11 cellular contexts compared by ENCODE assay signal in the genomic region with DNA sequence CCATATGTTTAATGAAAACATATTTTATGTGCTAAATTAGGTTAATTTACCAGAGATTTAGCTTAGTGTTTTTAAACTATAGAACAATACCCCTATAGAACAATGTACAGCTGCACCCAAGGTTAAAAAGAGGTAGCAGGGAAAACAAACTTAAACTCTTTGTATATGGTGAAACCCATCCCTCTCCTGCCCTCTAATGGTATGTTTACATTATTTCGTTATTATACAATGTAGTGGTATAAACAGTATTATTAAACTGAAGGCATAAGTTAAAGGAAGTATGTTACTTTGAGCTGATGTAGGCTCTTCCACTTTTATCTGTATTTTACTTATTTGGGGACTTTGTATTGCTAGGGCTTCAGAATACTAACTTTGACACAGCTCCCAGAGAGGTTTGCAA. TPM values are rescaled to one million over a fixed set of nuclear protein-coding genes. Genes with fewer than 3 reads are reported as not detected.
DNase-seq lines count a peak whose midpoint lies in the region; ATAC-seq and TF ChIP-seq lines count a peak whose summit lies in the region.
"Had no signal": no experiment of that assay in that cellular context is flagged by ENCODE, and none has a peak within 500 bp of the region (broad histone marks: within the 10 kb centered on the region; RNA-seq: fewer than 3 reads in every experiment).

No MANE protein-coding gene starts in this region.

- H3K27ac ChIP-seq in GM23248, result no peak overlapping the region
- H3K27ac ChIP-seq in ascending aorta, result no peak overlapping the region
- H3K27ac ChIP-seq in uterus, result no peak overlapping the region
- H3K27ac ChIP-seq: skin epidermis had no signal

- in situ Hi-C loops in GM23248 (cut with MboI), result no loop called here

- H3K27ac Mint-ChIP-seq in Calu3 (ENCODE audit: unreplicated experiment) (no peak overlapping the region), endothelial cell (ENCODE audit: unreplicated experiment) (no peak overlapping the region)
- no peak overlapping the region for H3K27ac Mint-ChIP-seq in activated CD4-positive, alpha-beta T cell treated with anti-CD3 and anti-CD28 coated beads, Interleukin-2, amount 10 ng/mL, durations not matched to agents 7 days and 5 days

- H2AFZ ChIP-seq in GM23248, result no peak overlapping the region

- H3K4me3 Mint-ChIP-seq in Calu3 (ENCODE audit: low read depth, unreplicated experiment) (no peak overlapping the region), endothelial cell (ENCODE audit: unreplicated experiment) (no peak overlapping the region)
- no peak overlapping the region for H3K4me3 Mint-ChIP-seq in activated CD4-positive, alpha-beta T cell treated with anti-CD3 and anti-CD28 coated beads, Interleukin-2, amount 10 ng/mL, durations not matched to agents 7 days and 5 days
- H3K4me3 Mint-ChIP-seq: activated T-cell treated with anti-CD3 and anti-CD28 coated beads, Interleukin-2, amount 50 U/mL, for 4 hours had no signal

- DNase-seq in Calu3 (no peak), GM23248 (peak; percentile 24), NOMO-1 treated with DMSO at 0.1 percent for 48 hours (lab: John Stamatoyannopoulos, UW; ENCODE audit: unreplicated experiment) (peak; percentile 20), endothelial cell (ENCODE audit: low spot score) (no peak), ascending aorta (ENCODE audit: low spot score in 2 of 2) (no peak), uterus (no peak)
- no peak for DNase-seq in activated CD4-positive, alpha-beta T cell treated with anti-CD3 and anti-CD28 coated beads, Interleukin-2, amount 10 ng/mL, durations not matched to agents 7 days and 5 days
- DNase-seq: activated T-cell treated with anti-CD3 and anti-CD28 coated beads, Interleukin-2, amount 50 U/mL, for 4 hours; stimulated activated naive CD8-positive, alpha-beta T cell treated with anti-CD3 and anti-CD28 coated beads, Interleukin-15, Interleukin-2, amounts not matched to agents 100 U/mL and 50 U/mL, for 24 hours had no signal

- ATAC-seq in GM18909 (IDR thresholded peaks at IDR 0.05; ENCODE audit: poor library complexity, unreplicated experiment), result no peak
- ATAC-seq: activated T-cell treated with anti-CD3 and anti-CD28 coated beads, Interleukin-2, amount 50 U/mL, for 4 hours; stimulated activated naive CD8-positive, alpha-beta T cell treated with anti-CD3 and anti-CD28 coated beads, Interleukin-15, Interleukin-2, amounts not matched to agents 100 U/mL and 50 U/mL, for 24 hours had no signal

- H3K36me3 ChIP-seq in GM23248 (ENCODE audit: low read depth) (peaks cover 25% of the 10 kb centered on the region), ascending aorta (peaks cover 14 to 16% of the 10 kb centered on the region in 2 donors), uterus (no peaks in the 10 kb centered on the region)

- H3K4me2 ChIP-seq in GM23248 (ENCODE audit: unreplicated experiment), result no peak overlapping the region

- H3K36me3 Mint-ChIP-seq in Calu3 (ENCODE audit: insufficient read depth, unreplicated experiment) (peaks cover 5% of the 10 kb centered on the region), endothelial cell (ENCODE audit: low read depth, unreplicated experiment) (peaks cover 8% of the 10 kb centered on the region)
- no peaks in the 10 kb centered on the region for H3K36me3 Mint-ChIP-seq in activated CD4-positive, alpha-beta T cell treated with anti-CD3 and anti-CD28 coated beads, Interleukin-2, amount 10 ng/mL, durations not matched to agents 7 days and 5 days (ENCODE audit: low read depth)

- H3K27me3 ChIP-seq in GM23248 (replicated peaks; ENCODE audit: insufficient read depth) (no peaks in the 10 kb centered on the region), ascending aorta (no peaks in the 10 kb centered on the region), uterus (no peaks in the 10 kb centered on the region)

- no peak overlapping the region for H3K9ac ChIP-seq in GM23248

- H3K4me3 ChIP-seq in GM23248 (no peak overlapping the region), ascending aorta (no peak overlapping the region), uterus (no peak overlapping the region)
- H3K4me3 ChIP-seq: skin epidermis had no signal

- H3K9me3 Mint-ChIP-seq in Calu3 (ENCODE audit: low read depth, unreplicated experiment), result no peaks in the 10 kb centered on the region
- H3K9me3 Mint-ChIP-seq in endothelial cell (ENCODE audit: unreplicated experiment), result no peaks in the 10 kb centered on the region
- H3K9me3 Mint-ChIP-seq in activated CD4-positive, alpha-beta T cell treated with anti-CD3 and anti-CD28 coated beads, Interleukin-2, amount 10 ng/mL, durations not matched to agents 7 days and 5 days, result no peaks in the 10 kb centered on the region
- H3K9me3 Mint-ChIP-seq: activated T-cell treated with anti-CD3 and anti-CD28 coated beads, Interleukin-2, amount 50 U/mL, for 4 hours had no signal

- no peaks in the 10 kb centered on the region for H3K9me2 ChIP-seq in GM23248 (ENCODE audit: insufficient read depth)

- H3K79me2 ChIP-seq in GM23248 (ENCODE audit: insufficient read depth), result no peaks in the 10 kb centered on the region

- TF ChIP-seq CTCF in Calu3 (IDR thresholded peaks at IDR 0.05; ENCODE audit: unreplicated experiment) (peak; percentile 16), endothelial cell (IDR thresholded peaks at IDR 0.05; ENCODE audit: unreplicated experiment) (peak; percentile 14), ascending aorta (IDR thresholded peaks at IDR 0.05) (no peak), uterus (IDR thresholded peaks at IDR 0.05) (no peak)

- no peaks in the 10 kb centered on the region for H3K4me1 Mint-ChIP-seq in Calu3 (ENCODE audit: low read depth, unreplicated experiment)
- no peaks in the 10 kb centered on the region for H3K4me1 Mint-ChIP-seq in endothelial cell (ENCODE audit: unreplicated experiment)
- no peaks in the 10 kb centered on the region for H3K4me1 Mint-ChIP-seq in activated CD4-positive, alpha-beta T cell treated with anti-CD3 and anti-CD28 coated beads, Interleukin-2, amount 10 ng/mL, durations not matched to agents 7 days and 5 days

- POLR2A ChIA-PET in activated CD4-positive, alpha-beta T cell treated with anti-CD3 and anti-CD28 coated beads, Interleukin-2, amount 10 ng/mL, durations not matched to agents 7 days and 5 days (lab: Charles Lee), result no interaction called here

- intact Hi-C loops in Calu3 (cut with micrococcal nuclease; ENCODE audit: unreplicated experiment), result loop anchor here (5.0 kb wide), 1 partner anchor 124 kb away; no protein-coding TSS in a partner anchor
- intact Hi-C loops in ascending aorta (cut with DNase I), result loop anchor here (10.0 kb wide), 1 partner anchor 359 kb away; no protein-coding TSS in a partner anchor
- intact Hi-C loops in uterus (cut with DNase I; ENCODE audit: low total_unique reads), result no loop called here

- TF ChIP-seq POLR2A in uterus (IDR thresholded peaks at IDR 0.05), result no peak

- no peaks in the 10 kb centered on the region for H3K9me3 ChIP-seq in GM23248 (ENCODE audit: low read depth)
- H3K9me3 ChIP-seq in ascending aorta, result no peaks in the 10 kb centered on the region
- no peaks in the 10 kb centered on the region for H3K9me3 ChIP-seq in uterus

- CTCF ChIA-PET in Calu3 (lab: Charles Lee), result interaction anchor here (0.6 to 0.9 kb wide), 3 partner anchors 31 to 273 kb away, joined by 4 to 12 read pairs (median 7); a partner anchor contains a TSS
- CTCF ChIA-PET in activated CD4-positive, alpha-beta T cell treated with anti-CD3 and anti-CD28 coated beads, Interleukin-2, amount 10 ng/mL, durations not matched to agents 7 days and 5 days (lab: Charles Lee), result interaction anchor here (0.5 to 1.2 kb wide), 4 partner anchors 17 to 140 kb away, joined by 3 to 6 read pairs (median 5); a partner anchor contains a TSS

- 29 to 32% methylated on average over 1 of the region's 1 CpG for WGBS in GM23248 (ENCODE audit: low coverage in 1 of 2, low lambda C conversion rate in 2 of 2, missing lambda C conversion rate in 2 of 2), 2 experiments

- H4K20me1 ChIP-seq in GM23248 (ENCODE audit: insufficient read depth), result no peaks in the 10 kb centered on the region

- no peaks in the 10 kb centered on the region for H3F3A ChIP-seq in GM23248 (ENCODE audit: insufficient read depth)

- H3K27me3 Mint-ChIP-seq in Calu3 (ENCODE audit: unreplicated experiment) (no peaks in the 10 kb centered on the region), endothelial cell (ENCODE audit: unreplicated experiment) (no peaks in the 10 kb centered on the region)
- no peaks in the 10 kb centered on the region for H3K27me3 Mint-ChIP-seq in activated CD4-positive, alpha-beta T cell treated with anti-CD3 and anti-CD28 coated beads, Interleukin-2, amount 10 ng/mL, durations not matched to agents 7 days and 5 days

- H3K4me1 ChIP-seq in GM23248 (ENCODE audit: insufficient read depth) (no peaks in the 10 kb centered on the region), ascending aorta (no peaks in the 10 kb centered on the region), uterus (no peaks in the 10 kb centered on the region)

- BruUV-seq in Calu3 (replicated peaks; lab: Mats Ljungman, UMichigan), result no TSS peak

RNA-seq across cellular contexts. Expression of a gene that starts 16.7 kb away (rescaled TPM):
- total RNA-seq in Calu3 (2022), result not detected in 2 replicates
- total RNA-seq in GM23248 (2014; rRNA removed; shearing (Covaris generic)), result 0.51 TPM in 1 of 2 replicates, not detected in the other
- 0.04 TPM in 1 of 2 replicates, not detected in the other for polyA plus RNA-seq in GM23248 (2016; fragmentation: Nextera tagmentation; extraction: Ambion mirVana)
- 0.18 TPM for total RNA-seq in endothelial cell (ENCODE audit: unreplicated experiment)
- total RNA-seq in ascending aorta, result not detected
- under 1 TPM; 0.25 TPM for total RNA-seq in activated CD4-positive, alpha-beta T cell treated with anti-CD3 and anti-CD28 coated beads, Interleukin-2, amount 10 ng/mL, durations not matched to agents 7 days and 5 days
- under 1 TPM in 2 of 4 donors, not detected in 2; 0.12 to 0.35 TPM for total RNA-seq in uterus

Comparison
In these comparisons a context has a peak if more than half of its experiments do, and no peak if none do; other contexts are left out.
1. DNase-seq: peak in GM23248 (single experiment) and NOMO-1 treated with DMSO at 0.1 percent for 48 hours (single experiment); none in Calu3 (single experiment), endothelial cell (single experiment), ascending aorta (0 of 2), activated CD4-positive, alpha-beta T cell treated with anti-CD3 and anti-CD28 coated beads, Interleukin-2, amount 10 ng/mL, durations not matched to agents 7 days and 5 days (single experiment) and uterus (0 of 2).
2. CTCF ChIP-seq: peak in Calu3 (single experiment) and endothelial cell (single experiment); none in ascending aorta (0 of 3) and uterus (0 of 4).